ENCODE assay signal across 12 cellular contexts in the genomic region with DNA sequence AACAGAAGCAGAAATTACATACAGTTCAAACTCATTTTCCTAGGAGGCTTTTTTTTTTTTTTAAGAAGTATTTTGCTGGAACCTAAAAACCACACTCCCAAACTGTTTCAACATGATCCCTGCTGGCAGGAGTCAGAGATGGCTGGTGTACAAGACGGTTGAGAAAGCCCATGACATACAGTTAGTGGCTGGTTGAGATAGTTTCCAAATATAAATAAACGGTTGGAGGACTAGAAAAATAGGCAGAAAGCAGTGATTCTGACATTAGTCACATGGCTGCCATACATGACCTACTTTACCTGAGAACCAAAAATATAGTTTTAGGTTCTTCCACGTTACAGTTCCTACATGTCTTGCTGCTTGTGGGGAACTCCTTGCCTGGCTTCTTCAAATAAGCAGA. TPM values are rescaled to one million over a fixed set of nuclear protein-coding genes. Genes with fewer than 3 reads are reported as not detected.
DNase-seq lines count a peak whose midpoint lies in the region; ATAC-seq and TF ChIP-seq lines count a peak whose summit lies in the region.
"Had no signal": no experiment of that assay in that cellular context is flagged by ENCODE, and none has a peak within 500 bp of the region (broad histone marks: within the 10 kb centered on the region; RNA-seq: fewer than 3 reads in every experiment).

No MANE protein-coding gene starts in this region.

- no peak overlapping the region for H3K4me3 Mint-ChIP-seq in activated naive CD8-positive, alpha-beta T cell treated with anti-CD3 and anti-CD28 coated beads for 36 hours
- H3K4me3 Mint-ChIP-seq: GM23338, T-cell had no signal

- peaks cover 20% of the 10 kb centered on the region for H3K27me3 Mint-ChIP-seq in activated naive CD8-positive, alpha-beta T cell treated with anti-CD3 and anti-CD28 coated beads for 36 hours

- H3K36me3 ChIP-seq in skeletal muscle satellite cell (ENCODE audit: insufficient read depth, low read length) = no peaks in the 10 kb centered on the region

- H3K9ac ChIP-seq in skeletal muscle satellite cell (ENCODE audit: low read depth, low read length) = peak overlapping the region; percentile 51
- H3K9ac ChIP-seq: parathyroid adenoma had no signal

- peak overlapping the region; percentile 56 for H3K27ac ChIP-seq in RWPE1
- H3K27ac ChIP-seq: parathyroid adenoma had no signal

- H3K27me3 ChIP-seq in skeletal muscle satellite cell (ENCODE audit: control insufficient read depth, insufficient read depth, low read length) = no peaks in the 10 kb centered on the region

- no peak overlapping the region for H3K27ac Mint-ChIP-seq in activated naive CD8-positive, alpha-beta T cell treated with anti-CD3 and anti-CD28 coated beads for 36 hours
- H3K27ac Mint-ChIP-seq: GM23338, T-cell had no signal

- no peak for TF ChIP-seq CTCF in RWPE1 (conservative IDR thresholded peaks at IDR 0.05; ENCODE audit: low read depth)

- CTCF ChIA-PET in RWPE1 (lab: Yijun Ruan, JAX) = no interaction called here

- no peak overlapping the region for H3K4me3 ChIP-seq in skeletal muscle satellite cell (ENCODE audit: low read length)
- H3K4me3 ChIP-seq: GM23338 had no signal

- DNase-seq in EL (peak; percentile 69), RWPE1 (ENCODE audit: low spot score) (no peak), fibroblast of the conjunctiva (ENCODE audit: low read depth) (peak; percentile 88), RPMI8226 (no peak), GF-D8 (lab: John Stamatoyannopoulos, UW) (no peak)
- DNase-seq in activated naive CD8-positive, alpha-beta T cell treated with anti-CD3 and anti-CD28 coated beads for 36 hours = no peak
- DNase-seq: NCI-H2081 treated with DMSO at 0.1 percent for 48 hours, T-cell had no signal

- no peaks in the 10 kb centered on the region for H3K36me3 Mint-ChIP-seq in activated naive CD8-positive, alpha-beta T cell treated with anti-CD3 and anti-CD28 coated beads for 36 hours
- H3K36me3 Mint-ChIP-seq: T-cell had no signal

- POLR2A ChIA-PET in RWPE1 (lab: Yijun Ruan, JAX; ENCODE audit: low non-redundant PET) = no interaction called here

- H3K4me1 ChIP-seq in skeletal muscle satellite cell (ENCODE audit: control insufficient read depth, insufficient read depth, low read length) = peaks cover 55% of the 10 kb centered on the region

- H3K4me1 Mint-ChIP-seq in activated naive CD8-positive, alpha-beta T cell treated with anti-CD3 and anti-CD28 coated beads for 36 hours = peaks cover 4% of the 10 kb centered on the region
- H3K4me1 Mint-ChIP-seq: T-cell had no signal

- no peaks in the 10 kb centered on the region for H3K9me3 Mint-ChIP-seq in activated naive CD8-positive, alpha-beta T cell treated with anti-CD3 and anti-CD28 coated beads for 36 hours
- H3K9me3 Mint-ChIP-seq: T-cell had no signal

- H3K9me3 ChIP-seq in skeletal muscle satellite cell (replicated peaks; ENCODE audit: low read length) = no peaks in the 10 kb centered on the region

- H3K4me2 ChIP-seq in skeletal muscle satellite cell (ENCODE audit: low read length) = peak overlapping the region; percentile 19
- H3K4me2 ChIP-seq: GM23338 had no signal

- ATAC-seq in GM18858 (IDR thresholded peaks at IDR 0.05; ENCODE audit: unreplicated experiment) = no peak
- ATAC-seq: GM23338, T-cell had no signal

RNA-seq across cellular contexts. Expression of a gene that starts 31.7 kb away (rescaled TPM):
- 57.0 and 75.8 TPM in 2 replicates for total RNA-seq in skeletal muscle satellite cell (2012; rRNA removed)
- total RNA-seq in activated naive CD8-positive, alpha-beta T cell treated with anti-CD3 and anti-CD28 coated beads for 36 hours = under 1 TPM; 0.66 to 0.85 TPM

Comparison
In these comparisons a context has a peak if more than half of its experiments do, and no peak if none do; other contexts are left out.
1. DNase-seq: peak in EL (single experiment) and fibroblast of the conjunctiva (single experiment); none in RWPE1 (single experiment), RPMI8226 (single experiment), activated naive CD8-positive, alpha-beta T cell treated with anti-CD3 and anti-CD28 coated beads for 36 hours (single experiment) and GF-D8 (single experiment).